24 cellular contexts compared by ENCODE assay signal in the genomic region with DNA sequence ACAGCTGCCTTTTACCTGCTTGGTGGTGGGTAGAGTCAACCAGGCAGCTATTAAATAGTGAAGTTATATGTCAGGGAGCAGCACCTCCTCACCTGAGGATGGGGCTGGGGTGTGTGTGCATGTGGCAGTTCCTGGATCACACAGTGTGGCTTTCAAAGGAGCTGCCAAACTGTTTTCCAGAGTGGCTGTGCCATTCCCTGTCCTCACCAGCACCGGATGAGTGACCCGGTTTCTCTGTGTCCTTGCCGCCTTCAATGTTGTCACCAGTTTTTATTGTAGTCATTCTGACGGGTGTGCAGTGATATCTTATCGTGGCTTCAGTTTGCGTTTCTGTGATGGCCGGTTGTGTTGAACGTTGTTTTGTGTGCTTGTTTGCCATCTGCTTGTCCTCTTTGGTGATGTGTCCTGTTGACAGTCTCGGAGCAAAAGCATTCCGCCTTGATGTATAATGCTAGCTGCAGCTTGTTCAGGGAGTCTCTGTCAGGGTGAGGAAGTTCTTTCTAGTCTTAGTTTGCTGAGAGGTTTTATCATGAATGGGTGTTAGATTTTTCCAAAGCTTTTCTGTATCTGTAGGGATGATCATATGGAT.
"Had no signal": no experiment of that assay in that cellular context is flagged by ENCODE, and none has a peak within 500 bp of the region (broad histone marks: within the 10 kb centered on the region; RNA-seq: fewer than 3 reads in every experiment).

No MANE protein-coding gene starts in this region.

- H3K9me3 ChIP-seq: neutrophil, pancreas, sigmoid colon, spleen, testis, tibial artery had no signal

- H3K4me3 ChIP-seq: dorsolateral prefrontal cortex, pancreas, sigmoid colon, spleen, testis, tibial artery had no signal

- DNase-seq: central memory CD4-positive, alpha-beta T cell; dorsolateral prefrontal cortex; effector CD4-positive, alpha-beta T cell; hypothalamus; immature natural killer cell; islet precursor cell; kidney glomerular epithelial cell; mesendoderm; midbrain; naive thymus-derived CD4-positive, alpha-beta T cell; pancreas; sigmoid colon; spleen; stimulated activated CD4-positive, alpha-beta T cell treated with anti-CD3 and anti-CD28 coated beads, Interleukin-4, amount 100 ng/mL, for 4 hours; stimulated activated naive CD8-positive, alpha-beta T cell treated with anti-CD3 and anti-CD28 coated beads, Interleukin-15, Interleukin-2, amounts not matched to agents 100 U/mL and 50 U/mL, for 24 hours; substantia nigra; testis; tibial artery had no signal

- H3K27me3 Mint-ChIP-seq: naive thymus-derived CD4-positive, alpha-beta T cell; stimulated activated memory B cell treated with anti-CD40 and anti-IgM and Interleukin-4, amounts not matched to agents 10 μg/mL and 1 μg/mL and 100 μg/mL, for 72 hours; type B pancreatic cell had no signal

- FAIRE-seq: colon, frontal cortex, pancreas had no signal

- H3K9me3 Mint-ChIP-seq: immature natural killer cell; stimulated activated memory B cell treated with anti-CD40 and anti-IgM and Interleukin-4, amounts not matched to agents 10 μg/mL and 1 μg/mL and 100 μg/mL, for 72 hours; type B pancreatic cell had no signal

- H3K4me3 Mint-ChIP-seq: immature natural killer cell; naive thymus-derived CD4-positive, alpha-beta T cell; neural crest cell; stimulated activated memory B cell treated with anti-CD40 and anti-IgM and Interleukin-4, amounts not matched to agents 10 μg/mL and 1 μg/mL and 100 μg/mL, for 72 hours; type B pancreatic cell had no signal

- H3K4me1 Mint-ChIP-seq: immature natural killer cell had no signal

- H3K27ac Mint-ChIP-seq: immature natural killer cell; stimulated activated memory B cell treated with anti-CD40 and anti-IgM and Interleukin-4, amounts not matched to agents 10 μg/mL and 1 μg/mL and 100 μg/mL, for 72 hours; type B pancreatic cell had no signal

- H3K27ac ChIP-seq: dorsolateral prefrontal cortex, neutrophil, pancreas, sigmoid colon, spleen, testis, tibial artery had no signal

- H3K4me1 ChIP-seq: pancreas, sigmoid colon, spleen, testis, tibial artery had no signal

- H3K27me3 ChIP-seq: dorsolateral prefrontal cortex, neutrophil, pancreas, sigmoid colon, spleen, testis, tibial artery had no signal

- ATAC-seq: naive thymus-derived CD4-positive, alpha-beta T cell; pancreas; stimulated activated memory B cell treated with anti-CD40 and anti-IgM and Interleukin-4, amounts not matched to agents 10 μg/mL and 1 μg/mL and 100 μg/mL, for 72 hours; stimulated activated naive CD8-positive, alpha-beta T cell treated with anti-CD3 and anti-CD28 coated beads, Interleukin-15, Interleukin-2, amounts not matched to agents 100 U/mL and 50 U/mL, for 24 hours had no signal
